8 cellular contexts compared by ENCODE assay signal in genomic region chr4:111695677-111696076, GRCh38.
"Had no signal": no experiment of that assay in that cellular context is flagged by ENCODE, and none has a peak within 500 bp of the region (broad histone marks: within the 10 kb centered on the region; RNA-seq: fewer than 3 reads in every experiment).

No MANE protein-coding gene starts in this region.

- H3K4me2 ChIP-seq: GM23338, KMS-11 had no signal

- DNase-seq: H9, HCEC 1CT, KBM-7 had no signal

- H2AFZ ChIP-seq: GM23338 had no signal

- FAIRE-seq: H1, H54, HTR-8/SVneo had no signal

- H3K27ac ChIP-seq: KMS-11 had no signal

- H3K9ac ChIP-seq: KMS-11 had no signal

- H3K4me3 ChIP-seq: GM23338 had no signal

- ATAC-seq: GM23338 had no signal
